In the genomic region with DNA sequence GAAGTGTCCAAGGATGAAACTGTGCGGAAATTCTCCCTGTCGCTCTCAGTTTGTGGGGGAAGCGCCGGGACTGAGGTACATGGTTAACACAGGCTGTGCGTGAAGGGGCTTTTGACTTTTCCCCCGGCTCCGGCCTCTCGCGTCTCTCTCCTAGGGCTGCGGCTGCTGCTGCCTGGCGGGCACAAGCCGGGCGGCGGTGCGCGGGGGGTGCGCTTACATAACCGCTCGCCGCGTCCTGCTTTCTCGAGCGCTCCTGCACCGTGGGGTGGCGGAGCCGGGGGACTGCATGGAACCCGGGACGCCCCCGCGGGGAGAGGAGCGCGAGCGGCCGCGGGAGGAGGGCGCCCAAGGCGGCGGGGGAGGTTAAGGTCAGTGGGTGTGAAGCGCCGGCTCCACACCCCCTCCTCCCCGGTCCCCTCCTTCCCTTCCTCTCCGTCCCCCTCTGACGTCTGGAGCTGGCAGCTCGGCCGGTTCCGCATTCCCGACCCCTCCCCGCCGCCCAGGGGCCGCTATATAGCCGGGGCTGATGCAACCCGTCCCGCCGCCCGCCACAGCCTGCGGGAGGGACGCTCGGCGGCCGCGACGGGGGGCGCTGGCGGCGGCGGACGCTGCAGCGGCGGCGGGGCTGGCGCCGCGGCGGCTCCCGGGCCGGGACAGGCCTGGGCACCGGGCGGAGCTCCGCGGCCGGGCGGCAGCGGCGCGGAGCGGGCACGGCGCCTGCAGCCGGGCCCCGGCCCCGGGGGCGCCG, we compare ENCODE assay signal across 8 cellular contexts. TPM values are rescaled to one million over a fixed set of nuclear protein-coding genes. Genes with fewer than 3 reads are reported as not detected.
DNase-seq lines count a peak whose midpoint lies in the region; ATAC-seq and TF ChIP-seq lines count a peak whose summit lies in the region.

A gene with protein sequence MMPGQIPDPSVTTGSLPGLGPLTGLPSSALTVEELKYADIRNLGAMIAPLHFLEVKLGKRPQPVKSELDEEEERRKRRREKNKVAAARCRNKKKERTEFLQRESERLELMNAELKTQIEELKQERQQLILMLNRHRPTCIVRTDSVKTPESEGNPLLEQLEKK (plus strand): TSS at position 541 of the 748 bp plus-strand sequence. CDS start 9,899 bp downstream, outside the sequence.

- H3K36me3 ChIP-seq in GM23248 (ENCODE audit: low read depth) (peaks cover 4% of the 10 kb centered on the region; the same call in 1 of the 2 replicates), colonic mucosa (no peaks in the 10 kb centered on the region)

- H3K4me1 ChIP-seq in GM23248 (ENCODE audit: insufficient read depth) (peaks cover 30% of the 10 kb centered on the region), colonic mucosa (peaks cover 11% of the 10 kb centered on the region)

- peak; percentile 84 for DNase-seq in EL
- DNase-seq in GM23248: peak; percentile 92
- peak; percentile 26 for DNase-seq in NCI-H1092 treated with DMSO at 0.1 percent for 48 hours (lab: John Stamatoyannopoulos, UW)
- peak; percentile 68 for DNase-seq in activated CD4-positive, alpha-beta T cell treated with anti-CD3 and anti-CD28 coated beads for 36 hours
- DNase-seq in colonic mucosa: peak; percentile 91
- DNase-seq in kidney tubule cell (ENCODE audit: low spot score): peak; percentile 75
- DNase-seq in stimulated activated CD4-positive, alpha-beta T cell treated with anti-CD3 and anti-CD28 coated beads, Interleukin-12 subunit alpha, Interleukin-12 subunit beta, amount 100 ng/mL, for 4 hours: peak; percentile 33
- no peak for DNase-seq in COLO829 (ENCODE audit: low spot score)

- TF ChIP-seq CTCF in colonic mucosa (IDR thresholded peaks at IDR 0.05): no peak

- peaks cover 14% of the 10 kb centered on the region for H3K27me3 Mint-ChIP-seq in activated CD4-positive, alpha-beta T cell treated with anti-CD3 and anti-CD28 coated beads for 36 hours

- peaks cover 11% of the 10 kb centered on the region; the same call in 1 of the 2 replicates for H4K20me1 ChIP-seq in GM23248 (ENCODE audit: insufficient read depth)

- ATAC-seq in activated CD4-positive, alpha-beta T cell treated with anti-CD3 and anti-CD28 coated beads for 36 hours: peak; percentile 47

- H3K9ac ChIP-seq in GM23248 (peak within 1 kb of the TSS; percentile 93), colonic mucosa (ENCODE audit: low read depth in 2 of 2, low read length in 2 of 2) (peak within 1 kb of the TSS; percentile 71 to 82)

- intact Hi-C loops in activated CD4-positive, alpha-beta T cell treated with anti-CD3 and anti-CD28 coated beads for 36 hours (cut with DNase I, micrococcal nuclease): loop anchor here (5.0 kb wide), 2 partner anchors 65 to 135 kb away; no protein-coding TSS in a partner anchor
- intact Hi-C loops in colonic mucosa (cut with DNase I): loop anchor here (10.0 kb wide), 1 partner anchor 47 kb away; no protein-coding TSS in a partner anchor

- POLR2A ChIA-PET in activated CD4-positive, alpha-beta T cell treated with anti-CD3 and anti-CD28 coated beads for 36 hours (lab: Charles Lee): interaction anchor here (0.6 kb wide), 1 partner anchor 10 kb away, joined by 3 read pairs; no protein-coding TSS in a partner anchor

- WGBS in GM23248 (ENCODE audit: low coverage in 1 of 2, low lambda C conversion rate in 2 of 2, missing lambda C conversion rate in 2 of 2), 2 experiments: 1 to 3% methylated on average over 42 to 82 of the region's 93 CpGs

- H3K9me2 ChIP-seq in GM23248 (ENCODE audit: insufficient read depth): no peaks in the 10 kb centered on the region

- CTCF ChIA-PET in activated CD4-positive, alpha-beta T cell treated with anti-CD3 and anti-CD28 coated beads for 36 hours (lab: Charles Lee): interaction anchor here (0.6 to 1.0 kb wide), 2 partner anchors 13 to 299 kb away, joined by 3 to 4 read pairs; no protein-coding TSS in a partner anchor

- in situ Hi-C loops in GM23248 (cut with MboI): no loop called here

- peak within 1 kb of the TSS; percentile 66 for H3K4me3 Mint-ChIP-seq in activated CD4-positive, alpha-beta T cell treated with anti-CD3 and anti-CD28 coated beads for 36 hours

- peak within 1 kb of the TSS; percentile 97 for H3K4me2 ChIP-seq in GM23248 (ENCODE audit: unreplicated experiment)

- peaks cover 17% of the 10 kb centered on the region for H3K4me1 Mint-ChIP-seq in activated CD4-positive, alpha-beta T cell treated with anti-CD3 and anti-CD28 coated beads for 36 hours

- H3K9me3 ChIP-seq in GM23248 (ENCODE audit: low read depth) (no peaks in the 10 kb centered on the region), colonic mucosa (no peaks in the 10 kb centered on the region)

- peak within 1 kb of the TSS; percentile 62 for H3K27ac Mint-ChIP-seq in activated CD4-positive, alpha-beta T cell treated with anti-CD3 and anti-CD28 coated beads for 36 hours

- H3K36me3 Mint-ChIP-seq in activated CD4-positive, alpha-beta T cell treated with anti-CD3 and anti-CD28 coated beads for 36 hours (ENCODE audit: low read depth): no peaks in the 10 kb centered on the region

- H3K4me3 ChIP-seq in GM23248 (peak within 1 kb of the TSS; percentile 99), colonic mucosa (peak within 1 kb of the TSS; percentile 70)

- peaks cover 30% of the 10 kb centered on the region for H3F3A ChIP-seq in GM23248 (ENCODE audit: insufficient read depth)

- peak within 1 kb of the TSS; percentile 67 for H2AFZ ChIP-seq in GM23248

- H3K9me3 Mint-ChIP-seq in activated CD4-positive, alpha-beta T cell treated with anti-CD3 and anti-CD28 coated beads for 36 hours (ENCODE audit: low read depth): peaks cover 3% of the 10 kb centered on the region

- H3K27me3 ChIP-seq in GM23248 (replicated peaks; ENCODE audit: insufficient read depth) (no peaks in the 10 kb centered on the region), colonic mucosa (no peaks in the 10 kb centered on the region)

- H3K79me2 ChIP-seq in GM23248 (ENCODE audit: insufficient read depth): peaks cover 44% of the 10 kb centered on the region

- H3K27ac ChIP-seq in GM23248: peak within 1 kb of the TSS; percentile 56
- peak within 1 kb of the TSS; percentile 73 for H3K27ac ChIP-seq in colonic mucosa

RNA-seq across cellular contexts. Expression of the gene that starts here (rescaled TPM):
- total RNA-seq in GM23248 (2014; rRNA removed; shearing (Covaris generic)): 163 and 174 TPM in 2 replicates
- 20.0 and 21.5 TPM in 2 replicates for polyA plus RNA-seq in GM23248 (2016; fragmentation: Nextera tagmentation; extraction: Ambion mirVana)
- 1 to 10 TPM; 2.4 to 2.6 TPM for total RNA-seq in activated CD4-positive, alpha-beta T cell treated with anti-CD3 and anti-CD28 coated beads for 36 hours
- 10 to 100 TPM; 19.4 to 37.1 TPM for total RNA-seq in colonic mucosa

Comparison
In these comparisons a context has a peak if more than half of its experiments do, and no peak if none do; other contexts are left out.
1. RNA of the gene that starts here (total RNA-seq): 163 to 174 TPM in GM23248 and 19.4 to 37.1 TPM in colonic mucosa; 2.4 to 2.6 TPM in activated CD4-positive, alpha-beta T cell treated with anti-CD3 and anti-CD28 coated beads for 36 hours; every median in the first group is over 4 times any median in the second.